Comparison of ENCODE assay signal across 1 cellular context in the genomic region with DNA sequence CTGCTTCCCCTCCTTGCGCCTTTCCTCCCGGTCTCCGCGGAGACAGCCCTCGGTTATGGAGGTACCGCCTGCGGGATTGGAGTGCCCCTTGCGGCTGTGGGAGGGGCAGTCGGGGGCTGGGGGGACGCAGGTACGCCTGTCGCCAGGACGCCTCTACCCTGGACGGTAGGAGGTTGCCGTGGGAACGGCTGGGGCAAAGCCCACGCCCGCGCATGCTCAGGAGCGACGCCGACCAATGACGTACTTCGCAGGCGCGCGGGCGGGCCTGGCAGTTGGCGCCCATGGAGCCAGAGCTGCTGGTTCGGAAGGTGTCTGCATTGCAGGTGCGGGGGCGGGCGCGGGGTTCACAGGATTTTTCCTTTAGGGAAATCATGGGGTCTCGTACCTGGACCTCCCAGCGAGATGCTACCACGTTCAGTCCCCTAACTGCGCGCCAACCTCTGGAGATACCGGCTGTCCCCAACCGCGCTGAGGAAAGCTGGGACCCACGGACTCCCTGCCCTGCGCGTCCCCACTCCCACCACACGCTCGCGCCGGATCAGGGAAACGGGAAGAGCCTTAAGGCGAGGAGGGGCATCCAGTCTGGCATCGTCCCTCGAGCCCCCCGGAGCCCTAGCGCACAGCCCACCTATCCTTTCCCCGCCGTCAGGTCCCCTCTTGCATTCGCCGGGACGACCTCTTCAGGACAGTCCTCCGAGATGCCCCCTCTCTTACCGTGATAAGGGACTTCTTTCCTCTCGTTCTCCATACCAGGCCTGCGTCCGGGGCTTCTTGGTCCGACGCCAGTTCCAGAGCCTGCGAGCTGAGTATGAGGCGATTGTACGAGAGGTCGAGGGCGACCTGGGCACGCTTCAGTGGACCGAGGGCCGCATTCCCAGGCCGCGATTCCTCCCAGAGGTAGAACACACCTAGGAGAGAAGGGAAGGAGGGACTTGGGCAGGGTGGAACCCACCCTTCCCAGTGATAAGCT.
TF ChIP-seq lines count a peak whose summit lies in the region.

A gene (plus strand): TSS at position 271 of the 970 bp plus-strand sequence. CDS start 11 bp downstream, at position 282.

TF ChIP-seq in HepG2, 621 proteins besides CTCF, POLR2A, EP300 and RAD21 (continued from another document and continues in another):
- TF ChIP-seq, protein P1, sequence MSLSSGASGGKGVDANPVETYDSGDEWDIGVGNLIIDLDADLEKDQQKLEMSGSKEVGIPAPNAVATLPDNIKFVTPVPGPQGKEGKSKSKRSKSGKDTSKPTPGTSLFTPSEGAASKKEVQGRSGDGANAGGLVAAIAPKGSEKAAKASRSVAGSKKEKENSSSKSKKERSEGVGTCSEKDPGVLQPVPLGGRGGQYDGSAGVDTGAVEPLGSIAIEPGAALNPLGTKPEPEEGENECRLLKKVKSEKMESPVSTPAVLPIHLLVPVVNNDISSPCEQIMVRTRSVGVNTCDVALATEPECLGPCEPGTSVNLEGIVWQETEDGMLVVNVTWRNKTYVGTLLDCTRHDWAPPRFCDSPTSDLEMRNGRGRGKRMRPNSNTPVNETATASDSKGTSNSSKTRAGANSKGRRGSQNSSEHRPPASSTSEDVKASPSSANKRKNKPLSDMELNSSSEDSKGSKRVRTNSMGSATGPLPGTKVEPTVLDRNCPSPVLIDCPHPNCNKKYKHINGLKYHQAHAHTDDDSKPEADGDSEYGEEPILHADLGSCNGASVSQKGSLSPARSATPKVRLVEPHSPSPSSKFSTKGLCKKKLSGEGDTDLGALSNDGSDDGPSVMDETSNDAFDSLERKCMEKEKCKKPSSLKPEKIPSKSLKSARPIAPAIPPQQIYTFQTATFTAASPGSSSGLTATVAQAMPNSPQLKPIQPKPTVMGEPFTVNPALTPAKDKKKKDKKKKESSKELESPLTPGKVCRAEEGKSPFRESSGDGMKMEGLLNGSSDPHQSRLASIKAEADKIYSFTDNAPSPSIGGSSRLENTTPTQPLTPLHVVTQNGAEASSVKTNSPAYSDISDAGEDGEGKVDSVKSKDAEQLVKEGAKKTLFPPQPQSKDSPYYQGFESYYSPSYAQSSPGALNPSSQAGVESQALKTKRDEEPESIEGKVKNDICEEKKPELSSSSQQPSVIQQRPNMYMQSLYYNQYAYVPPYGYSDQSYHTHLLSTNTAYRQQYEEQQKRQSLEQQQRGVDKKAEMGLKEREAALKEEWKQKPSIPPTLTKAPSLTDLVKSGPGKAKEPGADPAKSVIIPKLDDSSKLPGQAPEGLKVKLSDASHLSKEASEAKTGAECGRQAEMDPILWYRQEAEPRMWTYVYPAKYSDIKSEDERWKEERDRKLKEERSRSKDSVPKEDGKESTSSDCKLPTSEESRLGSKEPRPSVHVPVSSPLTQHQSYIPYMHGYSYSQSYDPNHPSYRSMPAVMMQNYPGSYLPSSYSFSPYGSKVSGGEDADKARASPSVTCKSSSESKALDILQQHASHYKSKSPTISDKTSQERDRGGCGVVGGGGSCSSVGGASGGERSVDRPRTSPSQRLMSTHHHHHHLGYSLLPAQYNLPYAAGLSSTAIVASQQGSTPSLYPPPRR (CRISPR knock-in tag; IDR thresholded peaks at IDR 0.05; ENCODE audit: borderline replicate concordance), result 0 out of 2 replicates have a peak, but pooled peaks have one; percentile 36
- TF ChIP-seq, protein P2, sequence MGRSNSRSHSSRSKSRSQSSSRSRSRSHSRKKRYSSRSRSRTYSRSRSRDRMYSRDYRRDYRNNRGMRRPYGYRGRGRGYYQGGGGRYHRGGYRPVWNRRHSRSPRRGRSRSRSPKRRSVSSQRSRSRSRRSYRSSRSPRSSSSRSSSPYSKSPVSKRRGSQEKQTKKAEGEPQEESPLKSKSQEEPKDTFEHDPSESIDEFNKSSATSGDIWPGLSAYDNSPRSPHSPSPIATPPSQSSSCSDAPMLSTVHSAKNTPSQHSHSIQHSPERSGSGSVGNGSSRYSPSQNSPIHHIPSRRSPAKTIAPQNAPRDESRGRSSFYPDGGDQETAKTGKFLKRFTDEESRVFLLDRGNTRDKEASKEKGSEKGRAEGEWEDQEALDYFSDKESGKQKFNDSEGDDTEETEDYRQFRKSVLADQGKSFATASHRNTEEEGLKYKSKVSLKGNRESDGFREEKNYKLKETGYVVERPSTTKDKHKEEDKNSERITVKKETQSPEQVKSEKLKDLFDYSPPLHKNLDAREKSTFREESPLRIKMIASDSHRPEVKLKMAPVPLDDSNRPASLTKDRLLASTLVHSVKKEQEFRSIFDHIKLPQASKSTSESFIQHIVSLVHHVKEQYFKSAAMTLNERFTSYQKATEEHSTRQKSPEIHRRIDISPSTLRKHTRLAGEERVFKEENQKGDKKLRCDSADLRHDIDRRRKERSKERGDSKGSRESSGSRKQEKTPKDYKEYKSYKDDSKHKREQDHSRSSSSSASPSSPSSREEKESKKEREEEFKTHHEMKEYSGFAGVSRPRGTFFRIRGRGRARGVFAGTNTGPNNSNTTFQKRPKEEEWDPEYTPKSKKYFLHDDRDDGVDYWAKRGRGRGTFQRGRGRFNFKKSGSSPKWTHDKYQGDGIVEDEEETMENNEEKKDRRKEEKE (IDR thresholded peaks at IDR 0.05), result no peak
- TF ChIP-seq MXD4 (CRISPR knock-in tag; IDR thresholded peaks at IDR 0.05) (no peak), TOPORS (CRISPR knock-in tag; IDR thresholded peaks at IDR 0.05) (no peak), KAT2B (IDR thresholded peaks at IDR 0.05; ENCODE audit: borderline replicate concordance, low read depth, low read length) (no peak), ZNF674 (CRISPR knock-in tag; IDR thresholded peaks at IDR 0.05; ENCODE audit: low read depth) (no peak), NFRKB (IDR thresholded peaks at IDR 0.05) (no peak), SYNCRIP (IDR thresholded peaks at IDR 0.05; ENCODE audit: insufficient read depth, low read depth, low read length) (no peak), ZNF292 (CRISPR knock-in tag; IDR thresholded peaks at IDR 0.05; ENCODE audit: borderline replicate concordance, low read depth) (no peak), HOXA5 (CRISPR knock-in tag; IDR thresholded peaks at IDR 0.05) (no peak), REXO4 (CRISPR knock-in tag; IDR thresholded peaks at IDR 0.05; ENCODE audit: borderline replicate concordance) (no peak), ATAD3A (CRISPR knock-in tag; IDR thresholded peaks at IDR 0.05) (no peak), ZBTB8A (CRISPR knock-in tag; IDR thresholded peaks at IDR 0.05; ENCODE audit: borderline replicate concordance, low read depth) (no peak), TARDBP (CRISPR knock-in tag; IDR thresholded peaks at IDR 0.05) (peak; percentile 56; the same call in 1 of the 2 replicates), ZNF790 (CRISPR knock-in tag; IDR thresholded peaks at IDR 0.05; ENCODE audit: borderline replicate concordance) (peak; percentile 54; the same call in 1 of the 2 replicates), NFKB2 (CRISPR knock-in tag; IDR thresholded peaks at IDR 0.05; ENCODE audit: borderline replicate concordance) (no peak), ZFP82 (CRISPR knock-in tag; IDR thresholded peaks at IDR 0.05; ENCODE audit: borderline replicate concordance) (no peak), SIN3B (IDR thresholded peaks at IDR 0.05; ENCODE audit: low read length) (no peak), PCBP2 (optimal IDR thresholded peaks at IDR 0.05; ENCODE audit: low read depth, low read length, poor library complexity, severe bottlenecking) (no peak), REL (CRISPR knock-in tag; conservative IDR thresholded peaks at IDR 0.05) (peak; percentile 44; the same call in 1 of the 2 replicates), BHLHE40 (IDR thresholded peaks at IDR 0.05; ENCODE audit: low read length) (no peak), ZNF737 (CRISPR knock-in tag; IDR thresholded peaks at IDR 0.05; ENCODE audit: borderline replicate concordance) (no peak)
- TF ChIP-seq, protein P3, sequence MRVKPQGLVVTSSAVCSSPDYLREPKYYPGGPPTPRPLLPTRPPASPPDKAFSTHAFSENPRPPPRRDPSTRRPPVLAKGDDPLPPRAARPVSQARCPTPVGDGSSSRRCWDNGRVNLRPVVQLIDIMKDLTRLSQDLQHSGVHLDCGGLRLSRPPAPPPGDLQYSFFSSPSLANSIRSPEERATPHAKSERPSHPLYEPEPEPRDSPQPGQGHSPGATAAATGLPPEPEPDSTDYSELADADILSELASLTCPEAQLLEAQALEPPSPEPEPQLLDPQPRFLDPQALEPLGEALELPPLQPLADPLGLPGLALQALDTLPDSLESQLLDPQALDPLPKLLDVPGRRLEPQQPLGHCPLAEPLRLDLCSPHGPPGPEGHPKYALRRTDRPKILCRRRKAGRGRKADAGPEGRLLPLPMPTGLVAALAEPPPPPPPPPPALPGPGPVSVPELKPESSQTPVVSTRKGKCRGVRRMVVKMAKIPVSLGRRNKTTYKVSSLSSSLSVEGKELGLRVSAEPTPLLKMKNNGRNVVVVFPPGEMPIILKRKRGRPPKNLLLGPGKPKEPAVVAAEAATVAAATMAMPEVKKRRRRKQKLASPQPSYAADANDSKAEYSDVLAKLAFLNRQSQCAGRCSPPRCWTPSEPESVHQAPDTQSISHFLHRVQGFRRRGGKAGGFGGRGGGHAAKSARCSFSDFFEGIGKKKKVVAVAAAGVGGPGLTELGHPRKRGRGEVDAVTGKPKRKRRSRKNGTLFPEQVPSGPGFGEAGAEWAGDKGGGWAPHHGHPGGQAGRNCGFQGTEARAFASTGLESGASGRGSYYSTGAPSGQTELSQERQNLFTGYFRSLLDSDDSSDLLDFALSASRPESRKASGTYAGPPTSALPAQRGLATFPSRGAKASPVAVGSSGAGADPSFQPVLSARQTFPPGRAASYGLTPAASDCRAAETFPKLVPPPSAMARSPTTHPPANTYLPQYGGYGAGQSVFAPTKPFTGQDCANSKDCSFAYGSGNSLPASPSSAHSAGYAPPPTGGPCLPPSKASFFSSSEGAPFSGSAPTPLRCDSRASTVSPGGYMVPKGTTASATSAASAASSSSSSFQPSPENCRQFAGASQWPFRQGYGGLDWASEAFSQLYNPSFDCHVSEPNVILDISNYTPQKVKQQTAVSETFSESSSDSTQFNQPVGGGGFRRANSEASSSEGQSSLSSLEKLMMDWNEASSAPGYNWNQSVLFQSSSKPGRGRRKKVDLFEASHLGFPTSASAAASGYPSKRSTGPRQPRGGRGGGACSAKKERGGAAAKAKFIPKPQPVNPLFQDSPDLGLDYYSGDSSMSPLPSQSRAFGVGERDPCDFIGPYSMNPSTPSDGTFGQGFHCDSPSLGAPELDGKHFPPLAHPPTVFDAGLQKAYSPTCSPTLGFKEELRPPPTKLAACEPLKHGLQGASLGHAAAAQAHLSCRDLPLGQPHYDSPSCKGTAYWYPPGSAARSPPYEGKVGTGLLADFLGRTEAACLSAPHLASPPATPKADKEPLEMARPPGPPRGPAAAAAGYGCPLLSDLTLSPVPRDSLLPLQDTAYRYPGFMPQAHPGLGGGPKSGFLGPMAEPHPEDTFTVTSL (CRISPR knock-in tag; IDR thresholded peaks at IDR 0.05; ENCODE audit: borderline replicate concordance), result no peak
- TF ChIP-seq, protein P4, sequence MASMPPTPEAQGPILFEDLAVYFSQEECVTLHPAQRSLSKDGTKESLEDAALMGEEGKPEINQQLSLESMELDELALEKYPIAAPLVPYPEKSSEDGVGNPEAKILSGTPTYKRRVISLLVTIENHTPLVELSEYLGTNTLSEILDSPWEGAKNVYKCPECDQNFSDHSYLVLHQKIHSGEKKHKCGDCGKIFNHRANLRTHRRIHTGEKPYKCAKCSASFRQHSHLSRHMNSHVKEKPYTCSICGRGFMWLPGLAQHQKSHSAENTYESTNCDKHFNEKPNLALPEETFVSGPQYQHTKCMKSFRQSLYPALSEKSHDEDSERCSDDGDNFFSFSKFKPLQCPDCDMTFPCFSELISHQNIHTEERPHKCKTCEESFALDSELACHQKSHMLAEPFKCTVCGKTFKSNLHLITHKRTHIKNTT (CRISPR knock-in tag; IDR thresholded peaks at IDR 0.05), result no peak
- TF ChIP-seq, protein P5, sequence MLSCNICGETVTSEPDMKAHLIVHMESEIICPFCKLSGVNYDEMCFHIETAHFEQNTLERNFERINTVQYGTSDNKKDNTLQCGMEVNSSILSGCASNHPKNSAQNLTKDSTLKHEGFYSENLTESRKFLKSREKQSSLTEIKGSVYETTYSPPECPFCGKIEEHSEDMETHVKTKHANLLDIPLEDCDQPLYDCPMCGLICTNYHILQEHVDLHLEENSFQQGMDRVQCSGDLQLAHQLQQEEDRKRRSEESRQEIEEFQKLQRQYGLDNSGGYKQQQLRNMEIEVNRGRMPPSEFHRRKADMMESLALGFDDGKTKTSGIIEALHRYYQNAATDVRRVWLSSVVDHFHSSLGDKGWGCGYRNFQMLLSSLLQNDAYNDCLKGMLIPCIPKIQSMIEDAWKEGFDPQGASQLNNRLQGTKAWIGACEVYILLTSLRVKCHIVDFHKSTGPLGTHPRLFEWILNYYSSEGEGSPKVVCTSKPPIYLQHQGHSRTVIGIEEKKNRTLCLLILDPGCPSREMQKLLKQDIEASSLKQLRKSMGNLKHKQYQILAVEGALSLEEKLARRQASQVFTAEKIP (CRISPR knock-in tag; IDR thresholded peaks at IDR 0.05; ENCODE audit: borderline replicate concordance), result no peak
- TF ChIP-seq, protein P6, sequence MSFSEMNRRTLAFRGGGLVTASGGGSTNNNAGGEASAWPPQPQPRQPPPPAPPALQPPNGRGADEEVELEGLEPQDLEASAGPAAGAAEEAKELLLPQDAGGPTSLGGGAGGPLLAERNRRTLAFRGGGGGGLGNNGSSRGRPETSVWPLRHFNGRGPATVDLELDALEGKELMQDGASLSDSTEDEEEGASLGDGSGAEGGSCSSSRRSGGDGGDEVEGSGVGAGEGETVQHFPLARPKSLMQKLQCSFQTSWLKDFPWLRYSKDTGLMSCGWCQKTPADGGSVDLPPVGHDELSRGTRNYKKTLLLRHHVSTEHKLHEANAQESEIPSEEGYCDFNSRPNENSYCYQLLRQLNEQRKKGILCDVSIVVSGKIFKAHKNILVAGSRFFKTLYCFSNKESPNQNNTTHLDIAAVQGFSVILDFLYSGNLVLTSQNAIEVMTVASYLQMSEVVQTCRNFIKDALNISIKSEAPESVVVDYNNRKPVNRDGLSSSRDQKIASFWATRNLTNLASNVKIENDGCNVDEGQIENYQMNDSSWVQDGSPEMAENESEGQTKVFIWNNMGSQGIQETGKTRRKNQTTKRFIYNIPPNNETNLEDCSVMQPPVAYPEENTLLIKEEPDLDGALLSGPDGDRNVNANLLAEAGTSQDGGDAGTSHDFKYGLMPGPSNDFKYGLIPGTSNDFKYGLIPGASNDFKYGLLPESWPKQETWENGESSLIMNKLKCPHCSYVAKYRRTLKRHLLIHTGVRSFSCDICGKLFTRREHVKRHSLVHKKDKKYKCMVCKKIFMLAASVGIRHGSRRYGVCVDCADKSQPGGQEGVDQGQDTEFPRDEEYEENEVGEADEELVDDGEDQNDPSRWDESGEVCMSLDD (CRISPR knock-in tag; IDR thresholded peaks at IDR 0.05; ENCODE audit: borderline replicate concordance), result no peak
- TF ChIP-seq, protein P7, sequence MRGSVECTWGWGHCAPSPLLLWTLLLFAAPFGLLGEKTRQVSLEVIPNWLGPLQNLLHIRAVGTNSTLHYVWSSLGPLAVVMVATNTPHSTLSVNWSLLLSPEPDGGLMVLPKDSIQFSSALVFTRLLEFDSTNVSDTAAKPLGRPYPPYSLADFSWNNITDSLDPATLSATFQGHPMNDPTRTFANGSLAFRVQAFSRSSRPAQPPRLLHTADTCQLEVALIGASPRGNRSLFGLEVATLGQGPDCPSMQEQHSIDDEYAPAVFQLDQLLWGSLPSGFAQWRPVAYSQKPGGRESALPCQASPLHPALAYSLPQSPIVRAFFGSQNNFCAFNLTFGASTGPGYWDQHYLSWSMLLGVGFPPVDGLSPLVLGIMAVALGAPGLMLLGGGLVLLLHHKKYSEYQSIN (CRISPR knock-in tag; IDR thresholded peaks at IDR 0.05; ENCODE audit: borderline replicate concordance), result peak; percentile 44; the same call in 1 of the 2 replicates
- TF ChIP-seq, protein P8, sequence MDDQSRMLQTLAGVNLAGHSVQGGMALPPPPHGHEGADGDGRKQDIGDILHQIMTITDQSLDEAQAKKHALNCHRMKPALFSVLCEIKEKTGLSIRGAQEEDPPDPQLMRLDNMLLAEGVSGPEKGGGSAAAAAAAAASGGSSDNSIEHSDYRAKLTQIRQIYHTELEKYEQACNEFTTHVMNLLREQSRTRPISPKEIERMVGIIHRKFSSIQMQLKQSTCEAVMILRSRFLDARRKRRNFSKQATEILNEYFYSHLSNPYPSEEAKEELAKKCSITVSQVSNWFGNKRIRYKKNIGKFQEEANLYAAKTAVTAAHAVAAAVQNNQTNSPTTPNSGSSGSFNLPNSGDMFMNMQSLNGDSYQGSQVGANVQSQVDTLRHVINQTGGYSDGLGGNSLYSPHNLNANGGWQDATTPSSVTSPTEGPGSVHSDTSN (CRISPR knock-in tag; IDR thresholded peaks at IDR 0.05; ENCODE audit: borderline replicate concordance), result no peak
